13 cellular contexts compared by ENCODE assay signal in genomic region chr1:87592156-87592555, GRCh38.
A peak's percentile ranks its signal among the peaks of the same experiment; 100 is the strongest.
DNase-seq lines count a peak whose midpoint lies in the region; ATAC-seq and TF ChIP-seq lines count a peak whose summit lies in the region.
"Had no signal": no experiment of that assay in that cellular context is flagged by ENCODE, and none has a peak within 500 bp of the region (broad histone marks: within the 10 kb centered on the region; RNA-seq: fewer than 3 reads in every experiment).

No MANE protein-coding gene starts in this region.

- H3K4me3 ChIP-seq in Karpas-422 (ENCODE audit: low read length): no peak overlapping the region
- H3K4me3 ChIP-seq: SJSA1 had no signal

- no peak for TF ChIP-seq POLR2A in GM18505 (IDR thresholded peaks at IDR 0.05; ENCODE audit: borderline replicate concordance, extremely low read depth, insufficient read depth, insufficient read length)

- peak; percentile 71 for ATAC-seq in GM18505 (IDR thresholded peaks at IDR 0.05; ENCODE audit: unreplicated experiment)
- ATAC-seq in GM19467 (IDR thresholded peaks at IDR 0.05; ENCODE audit: unreplicated experiment): peak; percentile 83
- peak; percentile 86 for ATAC-seq in HG02870 (IDR thresholded peaks at IDR 0.05; ENCODE audit: unreplicated experiment)
- peak; percentile 82 for ATAC-seq in HG03460 (IDR thresholded peaks at IDR 0.05; ENCODE audit: unreplicated experiment)
- ATAC-seq: activated CD4-positive, CD25-positive, alpha-beta regulatory T cell treated with anti-CD3 and anti-CD28 coated beads, Interleukin-2, amount 50 U/mL, for 24 hours; activated T-cell treated with anti-CD3 and anti-CD28 coated beads, Interleukin-2, amount 50 U/mL, for 72 hours had no signal

- H3K4me2 ChIP-seq in Karpas-422 (ENCODE audit: low read depth, low read length, poor library complexity, severe bottlenecking): no peak overlapping the region

- DNase-seq in NCI-H82 (lab: John Stamatoyannopoulos, UW) (no peak), Karpas-422 (no peak), NCI-H1048 (lab: John Stamatoyannopoulos, UW) (no peak), Kasumi-1 (lab: John Stamatoyannopoulos, UW) (no peak)
- DNase-seq: activated T-cell treated with anti-CD3 and anti-CD28 coated beads, Interleukin-2, amount 50 U/mL, for 72 hours; mesendoderm; NCI-H1092 treated with DMSO at 0.1 percent for 48 hours had no signal

- H2AFZ ChIP-seq in Karpas-422 (ENCODE audit: low read length): no peak overlapping the region

- H3K9me2 ChIP-seq in Karpas-422 (replicated peaks; ENCODE audit: insufficient read depth, low read length): no peaks in the 10 kb centered on the region

- H4K20me1 ChIP-seq in Karpas-422 (ENCODE audit: insufficient read depth, low read depth, low read length): no peaks in the 10 kb centered on the region

- no peaks in the 10 kb centered on the region for H3K36me3 ChIP-seq in Karpas-422 (ENCODE audit: insufficient read depth, low read length)
- H3K36me3 ChIP-seq: SJSA1 had no signal

- H3K9ac ChIP-seq in Karpas-422 (ENCODE audit: low read length): no peak overlapping the region

- no peaks in the 10 kb centered on the region for H3K27me3 ChIP-seq in Karpas-422 (ENCODE audit: low read length)
- H3K27me3 ChIP-seq: SJSA1 had no signal

- H3K79me2 ChIP-seq in Karpas-422 (ENCODE audit: low read length): no peaks in the 10 kb centered on the region

- no peaks in the 10 kb centered on the region for H3K9me3 ChIP-seq in Karpas-422 (ENCODE audit: low read length)
- H3K9me3 ChIP-seq: SJSA1 had no signal

- no peaks in the 10 kb centered on the region for H3K4me1 ChIP-seq in Karpas-422 (ENCODE audit: low read length)
- H3K4me1 ChIP-seq: SJSA1 had no signal

- no peak overlapping the region for H3K27ac ChIP-seq in Karpas-422 (ENCODE audit: low read length)
- H3K27ac ChIP-seq: SJSA1 had no signal
